ENCODE assay signal across 9 cellular contexts in the genomic region with DNA sequence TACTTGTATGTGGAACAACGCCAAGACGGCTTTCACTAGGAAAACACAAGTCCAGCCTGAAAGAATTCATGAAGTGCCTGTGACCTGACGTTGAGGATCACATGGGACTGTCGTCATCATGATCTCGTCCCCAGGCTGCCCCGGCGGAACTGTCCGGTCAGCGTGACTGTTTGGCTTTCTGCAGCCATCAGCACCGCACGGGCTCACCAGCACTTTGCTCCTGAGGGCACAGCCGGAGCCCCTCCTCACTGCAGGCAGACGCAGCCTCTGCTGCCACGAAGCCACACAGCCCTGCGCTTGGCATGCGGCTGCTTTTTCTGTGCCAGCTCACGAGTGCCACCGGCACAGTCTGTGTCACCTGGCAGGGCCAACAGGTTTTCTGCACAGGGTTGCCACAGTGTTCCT. TPM values are rescaled to one million over a fixed set of nuclear protein-coding genes. Genes with fewer than 3 reads are reported as not detected.
DNase-seq lines count a peak whose midpoint lies in the region; ATAC-seq and TF ChIP-seq lines count a peak whose summit lies in the region.
"Had no signal": no experiment of that assay in that cellular context is flagged by ENCODE, and none has a peak within 500 bp of the region (broad histone marks: within the 10 kb centered on the region; RNA-seq: fewer than 3 reads in every experiment).

No MANE protein-coding gene starts in this region.

- peak; percentile 59 for DNase-seq in LHCN-M2 (ENCODE audit: low read depth)
- peak; percentile 68 to 91 for DNase-seq in lung microvascular endothelial cell (ENCODE audit: low read depth in 2 of 2)
- peak; percentile 48 to 59 for DNase-seq in tibial nerve (ENCODE audit: low spot score in 2 of 2)
- no peak for DNase-seq in stimulated activated effector memory CD8-positive, alpha-beta T cell treated with anti-CD3 and anti-CD28 coated beads, Interleukin-12 subunit alpha, Interleukin-12 subunit beta, amount 100 ng/mL, for 72 hours (ENCODE audit: low spot score in 2 of 2)
- no peak for DNase-seq in NCI-H524 treated with DMSO at 0.1 percent for 48 hours (lab: John Stamatoyannopoulos, UW)
- no peak for DNase-seq in WERI-Rb-1
- DNase-seq: Kasumi-1 had no signal

- peak in 1 of 2 donors; percentile 16 for TF ChIP-seq POLR2A in tibial nerve (IDR thresholded peaks at IDR 0.05)

- 44 to 73% methylated on average over 18 of the region's 18 CpGs for WGBS in tibial nerve, 2 donors

- H3K9me3 ChIP-seq in duodenal mucosa (ENCODE audit: control insufficient read depth in 1 of 2, low read length in 2 of 2): no peaks in the 10 kb centered on the region
- H3K9me3 ChIP-seq in tibial nerve: no peaks in the 10 kb centered on the region
- no peaks in the 10 kb centered on the region for H3K9me3 ChIP-seq in WERI-Rb-1 (ENCODE audit: severe bottlenecking)
- H3K9me3 ChIP-seq: SJSA1 had no signal

- peaks cover 77% of the 10 kb centered on the region for H3K36me3 Mint-ChIP-seq in stimulated activated effector memory CD8-positive, alpha-beta T cell treated with anti-CD3 and anti-CD28 coated beads, Interleukin-12 subunit alpha, Interleukin-12 subunit beta, amount 100 ng/mL, for 72 hours

- no peak overlapping the region for H3K4me3 Mint-ChIP-seq in stimulated activated effector memory CD8-positive, alpha-beta T cell treated with anti-CD3 and anti-CD28 coated beads, Interleukin-12 subunit alpha, Interleukin-12 subunit beta, amount 100 ng/mL, for 72 hours

- H3K36me3 ChIP-seq in duodenal mucosa (ENCODE audit: control insufficient read depth in 1 of 2, insufficient read depth in 2 of 2, low read length in 2 of 2) (peaks cover 34 to 65% of the 10 kb centered on the region in 2 donors), tibial nerve (peaks cover 0 to 97% (median 9%) of the 10 kb centered on the region in 3 donors), WERI-Rb-1 (peaks cover 65% of the 10 kb centered on the region)

- no peaks in the 10 kb centered on the region for H3K9me3 Mint-ChIP-seq in stimulated activated effector memory CD8-positive, alpha-beta T cell treated with anti-CD3 and anti-CD28 coated beads, Interleukin-12 subunit alpha, Interleukin-12 subunit beta, amount 100 ng/mL, for 72 hours

- H3K4me1 Mint-ChIP-seq in stimulated activated effector memory CD8-positive, alpha-beta T cell treated with anti-CD3 and anti-CD28 coated beads, Interleukin-12 subunit alpha, Interleukin-12 subunit beta, amount 100 ng/mL, for 72 hours: no peaks in the 10 kb centered on the region

- H3K9ac ChIP-seq in duodenal mucosa (ENCODE audit: low read depth in 1 of 2, low read length in 2 of 2): no peak overlapping the region

- H3K27me3 ChIP-seq in duodenal mucosa (ENCODE audit: control insufficient read depth in 1 of 2, insufficient read depth in 2 of 2, low read length in 2 of 2): no peaks in the 10 kb centered on the region
- no peaks in the 10 kb centered on the region for H3K27me3 ChIP-seq in tibial nerve
- no peaks in the 10 kb centered on the region for H3K27me3 ChIP-seq in WERI-Rb-1 (ENCODE audit: insufficient read depth, low read depth, severe bottlenecking)
- H3K27me3 ChIP-seq: SJSA1 had no signal

- TF ChIP-seq EP300 in tibial nerve (IDR thresholded peaks at IDR 0.05): peak; percentile 48 to 62

- no peak for ATAC-seq in stimulated activated effector memory CD8-positive, alpha-beta T cell treated with anti-CD3 and anti-CD28 coated beads, Interleukin-12 subunit alpha, Interleukin-12 subunit beta, amount 100 ng/mL, for 72 hours

- no peak overlapping the region for H3K27ac Mint-ChIP-seq in stimulated activated effector memory CD8-positive, alpha-beta T cell treated with anti-CD3 and anti-CD28 coated beads, Interleukin-12 subunit alpha, Interleukin-12 subunit beta, amount 100 ng/mL, for 72 hours

- peak overlapping the region; percentile 64 for H3K27ac ChIP-seq in duodenal mucosa (ENCODE audit: low read depth, low read length)
- H3K27ac ChIP-seq in tibial nerve: peak overlapping the region in 3 of 4 donors; percentile 44 to 83 (median 74)
- H3K27ac ChIP-seq in WERI-Rb-1: no peak overlapping the region
- H3K27ac ChIP-seq: SJSA1 had no signal

- H3K4me1 ChIP-seq in duodenal mucosa (ENCODE audit: control insufficient read depth in 1 of 2, insufficient read depth in 2 of 2, low read length in 2 of 2) (peaks cover 0 to 16% of the 10 kb centered on the region in 2 donors), tibial nerve (peaks cover 0 to 13% (median 3%) of the 10 kb centered on the region in 4 donors)
- H3K4me1 ChIP-seq: SJSA1 had no signal

- TF ChIP-seq CTCF in tibial nerve (IDR thresholded peaks at IDR 0.05): no peak
- no peak for TF ChIP-seq CTCF in WERI-Rb-1 (IDR thresholded peaks at IDR 0.05; ENCODE audit: low read depth, low read length)

- no peak overlapping the region for H3K4me3 ChIP-seq in duodenal mucosa (ENCODE audit: low read depth in 1 of 2, low read length in 2 of 2)
- H3K4me3 ChIP-seq in tibial nerve: no peak overlapping the region
- H3K4me3 ChIP-seq in WERI-Rb-1 (ENCODE audit: low read depth, low read length): no peak overlapping the region
- H3K4me3 ChIP-seq: SJSA1 had no signal

RNA-seq across cellular contexts. Expression of gene GET4, which starts 9.4 kb away (rescaled TPM):
- total RNA-seq in LHCN-M2 (2014; rRNA removed) (28.0 and 33.7 TPM in 2 replicates), lung microvascular endothelial cell (34.2 and 38.3 TPM in 2 replicates), tibial nerve (10 to 100 TPM; 29.8 to 50.2 (median 38.3) TPM)
- 32.6 TPM for polyA plus RNA-seq in LHCN-M2 (2012)

RNA-seq across cellular contexts. Expression of gene SUN1, which starts 34.7 kb away (rescaled TPM):
- total RNA-seq in LHCN-M2 (2014; rRNA removed): 144 and 166 TPM in 2 replicates
- 93.9 TPM for polyA plus RNA-seq in LHCN-M2 (2012)
- 73.0 and 94.8 TPM in 2 replicates for total RNA-seq in lung microvascular endothelial cell
- total RNA-seq in tibial nerve: 100 to 1,000 TPM; 243 to 263 (median 244) TPM

Comparison
In these comparisons a context has a peak if more than half of its experiments do, and no peak if none do; other contexts are left out.
1. DNase-seq: peak in LHCN-M2 (single experiment), lung microvascular endothelial cell (2 of 2) and tibial nerve (2 of 2); none in stimulated activated effector memory CD8-positive, alpha-beta T cell treated with anti-CD3 and anti-CD28 coated beads, Interleukin-12 subunit alpha, Interleukin-12 subunit beta, amount 100 ng/mL, for 72 hours (0 of 2), NCI-H524 treated with DMSO at 0.1 percent for 48 hours (single experiment) and WERI-Rb-1 (single experiment).